Comparison of ENCODE assay signal across 18 cellular contexts in the genomic region with DNA sequence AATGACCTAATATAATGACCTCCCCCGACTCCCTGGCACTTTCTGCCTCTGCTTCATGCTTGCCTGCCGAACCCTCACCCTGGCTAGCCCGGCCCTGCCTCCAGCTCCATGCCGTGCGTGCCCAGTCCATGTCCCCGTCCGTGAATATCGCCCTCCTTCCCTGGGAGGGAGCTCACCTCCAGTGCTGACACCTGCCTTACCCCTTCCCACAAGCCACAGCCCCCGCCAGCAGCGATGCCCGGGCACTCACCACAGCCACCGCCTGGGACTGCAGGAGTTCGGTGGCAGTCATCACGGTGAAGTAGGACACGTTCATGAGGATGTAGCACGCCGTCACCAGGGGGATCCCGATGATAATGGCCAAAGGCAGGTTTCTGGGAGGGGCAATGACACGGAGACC. TPM values are rescaled to one million over a fixed set of nuclear protein-coding genes. Genes with fewer than 3 reads are reported as not detected.
DNase-seq lines count a peak whose midpoint lies in the region; ATAC-seq, FAIRE-seq and TF ChIP-seq lines count a peak whose summit lies in the region.
"Had no signal": no experiment of that assay in that cellular context is flagged by ENCODE, and none has a peak within 500 bp of the region (broad histone marks: within the 10 kb centered on the region; RNA-seq: fewer than 3 reads in every experiment).

No MANE protein-coding gene starts in this region.

- H3F3A ChIP-seq in neural progenitor cell (ENCODE audit: low read depth), result no peaks in the 10 kb centered on the region

- no peak overlapping the region for H2BK120ac ChIP-seq in H1 (replicated peaks; ENCODE audit: low read depth, low read length)

- H2BK15ac ChIP-seq in H1 (ENCODE audit: low read length), result no peak overlapping the region

- peak overlapping the region; percentile 52; the same call in 1 of the 2 replicates for H2BK5ac ChIP-seq in H1 (ENCODE audit: low read depth, low read length)

- H3K56ac ChIP-seq in H1 (replicated peaks; ENCODE audit: insufficient read length, low read depth, low read length), result no peak overlapping the region

- H4K8ac ChIP-seq in H1 (ENCODE audit: extremely low read depth, insufficient read depth, low read length), result no peak overlapping the region

- H3K27me3 ChIP-seq in H7 (ENCODE audit: control insufficient read depth, insufficient read depth, low read length) (no peaks in the 10 kb centered on the region), H1 (replicated peaks in 1 of 4; ENCODE audit: control insufficient read depth in 3 of 4, extremely low read depth in 1 of 4, insufficient read depth in 3 of 4, low read length in 3 of 4) (no peaks in the 10 kb centered on the region), osteoblast (ENCODE audit: insufficient read depth, low read length) (no peaks in the 10 kb centered on the region), stomach (peaks cover 0 to 5% (median 0%) of the 10 kb centered on the region in 3 donors), neural progenitor cell (no peaks in the 10 kb centered on the region)
- H3K27me3 ChIP-seq: BLaER1 treated with 17β-estradiol and CSF1 and Interleukin-3, amounts not matched to agents 10 nM and 100 nM had no signal

- POLR2A ChIA-PET in H1 (lab: Charles Lee; ENCODE audit: partially characterized antibody), result no interaction called here

- H3K23me2 ChIP-seq in H1 (ENCODE audit: low read depth, low read length), result no peaks in the 10 kb centered on the region

- no peak overlapping the region for H4K5ac ChIP-seq in H1 (ENCODE audit: insufficient read length, low read depth, low read length)

- TF ChIP-seq EP300 in H1 (IDR thresholded peaks at IDR 0.05; ENCODE audit: borderline replicate concordance in 1 of 2, low read depth in 2 of 2, low read length in 2 of 2), result no peak
- TF ChIP-seq EP300 in stomach (IDR thresholded peaks at IDR 0.05), result no peak

- TF ChIP-seq RAD21 in H1 (IDR thresholded peaks at IDR 0.05 in 1 of 2, conservative IDR thresholded peaks at IDR 0.05 in 1 of 2; ENCODE audit: low read depth in 2 of 2, low read length in 2 of 2), result no peak

- intact Hi-C loops in stomach (cut with DNase I; ENCODE audit: low total_unique reads), result no loop called here

- H3K79me2 ChIP-seq in H1 (ENCODE audit: control insufficient read depth in 1 of 2, insufficient read depth in 2 of 2, low read length in 2 of 2), result no peaks in the 10 kb centered on the region
- no peaks in the 10 kb centered on the region for H3K79me2 ChIP-seq in osteoblast (ENCODE audit: insufficient read depth, low read length)
- H3K79me2 ChIP-seq in neural progenitor cell (ENCODE audit: low read depth), result no peaks in the 10 kb centered on the region

- H2AK5ac ChIP-seq in H1 (ENCODE audit: low read depth, low read length), result no peak overlapping the region

- H3K18ac ChIP-seq in H1 (ENCODE audit: extremely low read depth, low read length), result no peak overlapping the region

- H3K4me1 ChIP-seq in H1 (replicated peaks in 1 of 4; ENCODE audit: control insufficient read depth in 3 of 4, insufficient read depth in 4 of 4, low read length in 3 of 4), result no peaks in the 10 kb centered on the region; a peak in 1 of 7 replicates
- H3K4me1 ChIP-seq in osteoblast (ENCODE audit: insufficient read depth, low read length), result no peaks in the 10 kb centered on the region
- H3K4me1 ChIP-seq in stomach, result no peaks in the 10 kb centered on the region
- H3K4me1 ChIP-seq in neural progenitor cell, result no peaks in the 10 kb centered on the region
- H3K4me1 ChIP-seq: BLaER1 treated with 17β-estradiol and CSF1 and Interleukin-3, amounts not matched to agents 10 nM and 100 nM; HAP-1 had no signal

- H3K27ac ChIP-seq in H1 (ENCODE audit: low read depth, low read length) (no peak overlapping the region), osteoblast (ENCODE audit: low read depth, low read length) (no peak overlapping the region), stomach (no peak overlapping the region), neural progenitor cell (no peak overlapping the region)
- H3K27ac ChIP-seq: BLaER1 treated with 17β-estradiol and CSF1 and Interleukin-3, amounts not matched to agents 10 nM and 100 nM had no signal

- no peak overlapping the region for H3K14ac ChIP-seq in H1 (ENCODE audit: insufficient read length)

- H3K4me3 Mint-ChIP-seq in neural progenitor cell, result no peak overlapping the region
- H3K4me3 Mint-ChIP-seq: B cell; CD8-positive, alpha-beta T cell had no signal

- no peaks in the 10 kb centered on the region for H3K79me1 ChIP-seq in H1 (ENCODE audit: low read depth, low read length)

- no peak overlapping the region for H2BK12ac ChIP-seq in H1 (ENCODE audit: low read depth, low read length)

- no peaks in the 10 kb centered on the region for H3K9me3 ChIP-seq in H1 (ENCODE audit: insufficient read depth in 2 of 2, low read depth in 1 of 2, low read length in 1 of 2)
- H3K9me3 ChIP-seq in osteoblast (ENCODE audit: low read depth, low read length), result no peaks in the 10 kb centered on the region
- H3K9me3 ChIP-seq in stomach, result no peaks in the 10 kb centered on the region
- H3K9me3 ChIP-seq in neural progenitor cell (ENCODE audit: low read depth), result no peaks in the 10 kb centered on the region
- H3K9me3 ChIP-seq: BLaER1 treated with 17β-estradiol and CSF1 and Interleukin-3, amounts not matched to agents 10 nM and 100 nM; HAP-1 had no signal

- no peak for TF ChIP-seq POLR2A in H1 (IDR thresholded peaks at IDR 0.05; ENCODE audit: control extremely low read depth in 1 of 2, low read depth in 2 of 2, low read length in 2 of 2)
- TF ChIP-seq POLR2A in stomach (IDR thresholded peaks at IDR 0.05), result no peak

- H4K20me1 ChIP-seq in H1 (replicated peaks in 1 of 2; ENCODE audit: control insufficient read depth in 1 of 2, insufficient read depth in 2 of 2, low read length in 2 of 2) (no peaks in the 10 kb centered on the region), osteoblast (ENCODE audit: insufficient read depth, low read length) (no peaks in the 10 kb centered on the region), neural progenitor cell (ENCODE audit: low read depth) (no peaks in the 10 kb centered on the region)
- H4K20me1 ChIP-seq: BLaER1 treated with 17β-estradiol and CSF1 and Interleukin-3, amounts not matched to agents 10 nM and 100 nM had no signal

- no peak overlapping the region for H2BK20ac ChIP-seq in H1 (ENCODE audit: low read length)

- H3K4me2 ChIP-seq in H1 (ENCODE audit: insufficient read depth in 1 of 2, low read depth in 2 of 2, low read length in 2 of 2), result no peak overlapping the region
- H3K4me2 ChIP-seq in osteoblast (ENCODE audit: insufficient read depth, low read length), result no peak overlapping the region
- no peak overlapping the region for H3K4me2 ChIP-seq in neural progenitor cell
- H3K4me2 ChIP-seq: BLaER1 treated with 17β-estradiol and CSF1 and Interleukin-3, amounts not matched to agents 10 nM and 100 nM had no signal

- FAIRE-seq in H1 (lab: Jason Lieb, UNC), result no peak

- no peaks in the 10 kb centered on the region for H3K4me1 Mint-ChIP-seq in neural progenitor cell
- H3K4me1 Mint-ChIP-seq: B cell had no signal

- no peak overlapping the region for H3K27ac Mint-ChIP-seq in neural progenitor cell
- H3K27ac Mint-ChIP-seq: B cell; CD8-positive, alpha-beta T cell had no signal

- H3K36me3 ChIP-seq in H7 (replicated peaks; ENCODE audit: control insufficient read depth, insufficient read depth, low read length) (no peaks in the 10 kb centered on the region), H1 (ENCODE audit: control insufficient read depth in 2 of 4, insufficient read depth in 4 of 4, low read length in 3 of 4) (no peaks in the 10 kb centered on the region), osteoblast (ENCODE audit: insufficient read depth, low read length) (no peaks in the 10 kb centered on the region), stomach (peaks cover 0 to 10% (median 0%) of the 10 kb centered on the region in 4 donors), neural progenitor cell (no peaks in the 10 kb centered on the region)
- H3K36me3 ChIP-seq: BLaER1 treated with 17β-estradiol and CSF1 and Interleukin-3, amounts not matched to agents 10 nM and 100 nM; HAP-1 had no signal

- H3K9ac ChIP-seq in H1 (replicated peaks in 1 of 4; ENCODE audit: extremely low read depth in 1 of 4, low read depth in 3 of 4, low read length in 3 of 4) (no peak overlapping the region), neural progenitor cell (no peak overlapping the region)
- H3K9ac ChIP-seq: BLaER1 treated with 17β-estradiol and CSF1 and Interleukin-3, amounts not matched to agents 10 nM and 100 nM had no signal

- no peaks in the 10 kb centered on the region for H3K36me3 Mint-ChIP-seq in neural progenitor cell
- H3K36me3 Mint-ChIP-seq: CD8-positive, alpha-beta T cell had no signal

- H3K27me3 Mint-ChIP-seq in neural progenitor cell (ENCODE audit: insufficient read depth, low read depth), result no peaks in the 10 kb centered on the region
- H3K27me3 Mint-ChIP-seq: B cell had no signal

- no peak overlapping the region for H4K91ac ChIP-seq in H1 (replicated peaks; ENCODE audit: insufficient read length, low read length)

- no peak for ATAC-seq in GM21381 (IDR thresholded peaks at IDR 0.05; ENCODE audit: unreplicated experiment)
- ATAC-seq: CD8-positive, alpha-beta T cell had no signal

- DNase-seq in H7 (peak; percentile 29), H1 (ENCODE audit: low read depth in 1 of 2, low spot score in 2 of 2) (no peak), osteoblast (ENCODE audit: insufficient read length, low spot score, missing footprints) (peak; percentile 27), stomach (peak; percentile 17), AG08395 (ENCODE audit: low spot score) (no peak), foreskin melanocyte (no peak), neural progenitor cell (ENCODE audit: low spot score) (no peak)
- DNase-seq: 8988T; Calu3; CD8-positive, alpha-beta T cell; DMS79 treated with DMSO at 0.1 percent for 48 hours; GF-D8; GOT3 had no signal

- H3K9me3 Mint-ChIP-seq in neural progenitor cell, result no peaks in the 10 kb centered on the region
- H3K9me3 Mint-ChIP-seq: CD8-positive, alpha-beta T cell had no signal

- TF ChIP-seq CTCF in H1 (IDR thresholded peaks at IDR 0.05; ENCODE audit: control extremely low read depth in 1 of 3, insufficient read depth in 1 of 3, low read depth in 1 of 3, low read length in 3 of 3) (no peak), osteoblast (IDR thresholded peaks at IDR 0.05; ENCODE audit: extremely low read depth, low read depth, low read length) (no peak), stomach (IDR thresholded peaks at IDR 0.05) (no peak), neural progenitor cell (IDR thresholded peaks at IDR 0.05) (no peak)

- no peak overlapping the region for H3K23ac ChIP-seq in H1 (ENCODE audit: insufficient read length)

- H3K4me3 ChIP-seq in H7 (ENCODE audit: insufficient read depth, low read depth, low read length) (no peak overlapping the region), H1 (ENCODE audit: extremely low read depth in 1 of 4, insufficient read depth in 2 of 4, low read depth in 3 of 4, low read length in 4 of 4) (no peak overlapping the region), osteoblast (ENCODE audit: insufficient read depth, low read length) (no peak overlapping the region), stomach (no peak overlapping the region), neural progenitor cell (no peak overlapping the region)
- H3K4me3 ChIP-seq: BLaER1 treated with 17β-estradiol and CSF1 and Interleukin-3, amounts not matched to agents 10 nM and 100 nM; HAP-1 had no signal

- H2AFZ ChIP-seq in H1 (ENCODE audit: low read length), result no peak overlapping the region
- no peak overlapping the region for H2AFZ ChIP-seq in osteoblast (ENCODE audit: low read length)
- H2AFZ ChIP-seq in neural progenitor cell (replicated peaks), result no peak overlapping the region

- no peak overlapping the region for H3K4ac ChIP-seq in H1 (replicated peaks; ENCODE audit: insufficient read length, low read depth, low read length)

- 95% methylated on average over 17 of the region's 19 CpGs; no CpG with 5 or more reads in 1 of the 2 experiments for WGBS in H1 (ENCODE audit: extremely low coverage in 1 of 2, insufficient coverage in 1 of 2, insufficient read length in 1 of 2, insufficient replicate concordance in 2 of 2, low coverage in 1 of 2, low lambda C conversion rate in 2 of 2, missing lambda C conversion rate in 1 of 2), 2 experiments
- 90 to 95% (median 94%) methylated on average over 8 to 19 of the region's 19 CpGs for WGBS in stomach, 5 donors

- CTCF ChIA-PET in H1 (lab: Charles Lee; ENCODE audit: partially characterized antibody), result no interaction called here

RNA-seq across cellular contexts. Expression of a gene that starts 10.0 kb away (rescaled TPM):
- not detected in 2 replicates for total RNA-seq in H7 (2014; rRNA removed; shearing (Covaris generic))
- total RNA-seq in H1 (2021; fragmentation: NEBNext Ultra II Directional; extraction: Animal tissue kit (Norgen Biotek cat#: 25700)), result not detected in 2 replicates
- polyA plus RNA-seq in H1 (2011; rRNA removed) (0.08 and 0.15 TPM in 2 replicates), stomach (under 1 TPM in 1 of 3 donors, not detected in 2; 0.58 TPM)
- 0.06 TPM for polyA plus RNA-seq in H1 (2011; cell fraction: cytosol; rRNA removed)
- polyA plus RNA-seq in H1 (2011; cell fraction: nucleus; rRNA removed), result 0.47 TPM
- 0.09 TPM in 1 of 4 replicates, not detected in the others for polyA plus RNA-seq in H1 (2012, experiment 1 of 2)
- polyA plus RNA-seq in H1 (2012, experiment 2 of 2), result not detected
- 0.04 TPM for polyA plus RNA-seq in H1 (2013, experiment 1 of 2)
- polyA plus RNA-seq in H1 (2013, experiment 2 of 2), result 0.06 TPM
- polyA minus RNA-seq in H1 (2011; rRNA and poly(A)+ RNA removed), result not detected in 2 replicates
- polyA minus RNA-seq in H1 (2011; cell fraction: cytosol; rRNA and poly(A)+ RNA removed), result not detected
- not detected for polyA minus RNA-seq in H1 (2011; cell fraction: nucleus; rRNA and poly(A)+ RNA removed)
- total RNA-seq in osteoblast (under 0.01 and 0.59 TPM in 2 replicates), stomach (1 to 10 TPM in 1 of 5 donors, not detected in 4; 2.4 TPM), neural progenitor cell (ENCODE audit: low replicate concordance) (not detected in 2 replicates)
- total RNA-seq: CD8-positive, alpha-beta T cell had no signal
- polyA plus RNA-seq: AG04450 had no signal

Comparison
In these comparisons a context has a peak if more than half of its experiments do, and no peak if none do; other contexts are left out.
1. DNase-seq: peak in H7 (single experiment), osteoblast (single experiment) and stomach (single experiment); none in H1 (0 of 2), AG08395 (single experiment), foreskin melanocyte (single experiment) and neural progenitor cell (single experiment).